Comparison of ENCODE assay signal across 14 cellular contexts in genomic region chr22:35986085-35986484, GRCh38. TPM values are rescaled to one million over a fixed set of nuclear protein-coding genes. Genes with fewer than 3 reads are reported as not detected.
DNase-seq lines count a peak whose midpoint lies in the region; ATAC-seq, FAIRE-seq and TF ChIP-seq lines count a peak whose summit lies in the region.
"Had no signal": no experiment of that assay in that cellular context is flagged by ENCODE, and none has a peak within 500 bp of the region (broad histone marks: within the 10 kb centered on the region; RNA-seq: fewer than 3 reads in every experiment).

No MANE protein-coding gene starts in this region.

- no peak overlapping the region for H4K8ac ChIP-seq in mesenchymal stem cell (ENCODE audit: low read length)

- H4K20me1 ChIP-seq in HepG2 (ENCODE audit: insufficient read depth, low read length), result no peaks in the 10 kb centered on the region

- no peaks in the 10 kb centered on the region for H3K9me3 ChIP-seq in right lobe of liver
- no peaks in the 10 kb centered on the region for H3K9me3 ChIP-seq in HepG2 (ENCODE audit: low read length)
- H3K9me3 ChIP-seq in mesenchymal stem cell (ENCODE audit: control insufficient read depth, low read length), result no peaks in the 10 kb centered on the region
- no peaks in the 10 kb centered on the region for H3K9me3 ChIP-seq in small intestine (ENCODE audit: control insufficient read depth, low read depth)
- no peaks in the 10 kb centered on the region for H3K9me3 ChIP-seq in vagina
- H3K9me3 ChIP-seq: lower lobe of right lung had no signal

- ATAC-seq in right lobe of liver (peak; percentile 12 to 58 (median 37)), HepG2 (no peak)
- ATAC-seq: activated CD8-positive, alpha-beta T cell treated with anti-CD3 and anti-CD28 coated beads, Interleukin-2, amount 10 ng/mL, durations not matched to agents 7 days and 5 days; lower lobe of right lung had no signal

- no peak overlapping the region for H2BK15ac ChIP-seq in mesenchymal stem cell (ENCODE audit: low read depth, poor library complexity, severe bottlenecking)

- no peak overlapping the region for H2BK5ac ChIP-seq in mesenchymal stem cell (ENCODE audit: low read depth, low read length, poor library complexity, severe bottlenecking)

- H3K4me2 ChIP-seq in HepG2 (ENCODE audit: low read depth, low read length), result no peak overlapping the region
- H3K4me2 ChIP-seq in mesenchymal stem cell (ENCODE audit: low read length, poor library complexity, severe bottlenecking), result no peak overlapping the region
- H3K4me2 ChIP-seq: PC-9 had no signal

- H3K36me3 ChIP-seq in right lobe of liver (no peaks in the 10 kb centered on the region), HepG2 (replicated peaks in 1 of 2; ENCODE audit: control insufficient read depth in 1 of 2, insufficient read depth in 2 of 2, low read length in 2 of 2) (no peaks in the 10 kb centered on the region; a peak in 1 of 5 replicates), mesenchymal stem cell (ENCODE audit: control insufficient read depth in 1 of 2, insufficient read depth in 2 of 2, low read depth in 1 of 2, low read length in 2 of 2) (peaks cover 0 to 4% of the 10 kb centered on the region in 2 experiments), small intestine (ENCODE audit: control insufficient read depth in 2 of 2, insufficient read depth in 2 of 2, low read length in 2 of 2) (no peaks in the 10 kb centered on the region), vagina (no peaks in the 10 kb centered on the region)
- H3K36me3 ChIP-seq: lower lobe of right lung had no signal

- TF ChIP-seq EP300 in HepG2 (IDR thresholded peaks at IDR 0.05; ENCODE audit: low read depth in 2 of 2, low read length in 2 of 2), result no peak
- TF ChIP-seq EP300 in HepG2 (CRISPR knock-in tag; IDR thresholded peaks at IDR 0.05; ENCODE audit: borderline replicate concordance), result no peak

- in situ Hi-C loops in HepG2 (cut with HindIII; ENCODE audit: extremely low pct_ligation_motif_present, low pct_unique_long_range_greater_than_20kb), result no loop called here

- peaks cover 21% of the 10 kb centered on the region for H3K79me2 ChIP-seq in HepG2 (ENCODE audit: insufficient read depth, low read length)

- H3K79me1 ChIP-seq in mesenchymal stem cell (replicated peaks; ENCODE audit: low read length, poor library complexity, severe bottlenecking), result peaks cover 36% of the 10 kb centered on the region

- H3K4ac ChIP-seq in mesenchymal stem cell (ENCODE audit: low read depth in 1 of 2, low read length in 2 of 2), result no peak overlapping the region

- FAIRE-seq in HepG2 (lab: Jason Lieb, UNC) (no peak), small intestine (lab: Jason Lieb, UNC) (no peak)

- POLR2A ChIA-PET in HepG2 (lab: Yijun Ruan, JAX), result no interaction called here

- 34% methylated on average over 2 of the region's 2 CpGs for WGBS in right lobe of liver (ENCODE audit: insufficient coverage, low coverage, low lambda C conversion rate, missing lambda C conversion rate)
- WGBS in HepG2 (ENCODE audit: low lambda C conversion rate), result 92% methylated on average over 2 of the region's 2 CpGs
- 93% methylated on average over 1 of the region's 2 CpGs for WGBS in mesenchymal stem cell
- 44 to 48% (median 46%) methylated on average over 2 of the region's 2 CpGs for WGBS in small intestine, 3 donors

- H4K91ac ChIP-seq in mesenchymal stem cell (ENCODE audit: low read length), result no peak overlapping the region

- intact Hi-C loops in right lobe of liver (cut with DNase I) (no loop called here), HepG2 (cut with micrococcal nuclease; ENCODE audit: unreplicated experiment) (no loop called here), vagina (cut with DNase I) (no loop called here)

- CTCF ChIA-PET in HepG2 (lab: Yijun Ruan, JAX; ENCODE audit: low intra/inter-chr PET ratio, low total read pairs), result no interaction called here

- TF ChIP-seq RAD21 in HepG2 (CRISPR knock-in tag; IDR thresholded peaks at IDR 0.05), result no peak

- no peak overlapping the region for H2AFZ ChIP-seq in HepG2 (ENCODE audit: low read length)
- H2AFZ ChIP-seq in mesenchymal stem cell (ENCODE audit: low read depth, low read length), result no peak overlapping the region
- H2AFZ ChIP-seq: PC-9 had no signal

- BruUV-seq in HepG2 (replicated peaks; lab: Mats Ljungman, UMichigan), result no TSS peak

- DNase-seq in right lobe of liver, result no peak
- DNase-seq in HepG2 (ENCODE audit: low spot score), result no peak
- DNase-seq in cardiac fibroblast (ENCODE audit: low read depth in 2 of 2), result peak; percentile 27 to 54
- DNase-seq in mesenchymal stem cell, result no peak
- DNase-seq in hippocampal formation (lab: John Stamatoyannopoulos, UW), result no peak
- no peak for DNase-seq in small intestine
- no peak for DNase-seq in vagina (ENCODE audit: extremely low spot score in 2 of 2)
- no peak for DNase-seq in activated CD4-positive, alpha-beta T cell treated with anti-CD3 and anti-CD28 coated beads for 1 hour
- DNase-seq: activated CD8-positive, alpha-beta T cell treated with anti-CD3 and anti-CD28 coated beads, Interleukin-2, amount 10 ng/mL, durations not matched to agents 7 days and 5 days; DMS79 treated with DMSO at 0.1 percent for 48 hours; lower lobe of right lung; NCI-H2029; NCI-H526; PC-9 had no signal

- no peak overlapping the region for H2AK5ac ChIP-seq in mesenchymal stem cell (ENCODE audit: low read length, severe bottlenecking)

- no peak for TF ChIP-seq POLR2A in right lobe of liver (IDR thresholded peaks at IDR 0.05)
- no peak for TF ChIP-seq POLR2A in HepG2 (IDR thresholded peaks at IDR 0.05; ENCODE audit: insufficient read depth in 1 of 2, low read depth in 2 of 2, low read length in 2 of 2)
- TF ChIP-seq POLR2A in vagina (IDR thresholded peaks at IDR 0.05), result no peak

- H3K4me1 ChIP-seq in right lobe of liver (peaks cover 0 to 60% (median 6%) of the 10 kb centered on the region in 4 donors), HepG2 (ENCODE audit: insufficient read depth, low read length) (peaks cover 78% of the 10 kb centered on the region), mesenchymal stem cell (ENCODE audit: control insufficient read depth, insufficient read depth, low read depth, low read length) (peaks cover 2% of the 10 kb centered on the region), small intestine (ENCODE audit: control insufficient read depth in 2 of 2, insufficient read depth in 1 of 2, low read depth in 1 of 2, low read length in 1 of 2) (peaks cover 0 to 20% of the 10 kb centered on the region in 2 donors), vagina (peaks cover 73% of the 10 kb centered on the region)

- TF ChIP-seq CTCF in right lobe of liver (IDR thresholded peaks at IDR 0.05) (no peak), HepG2 (CRISPR knock-in tag; IDR thresholded peaks at IDR 0.05) (no peak), cardiac fibroblast (IDR thresholded peaks at IDR 0.05; ENCODE audit: low read depth, low read length) (no peak), vagina (IDR thresholded peaks at IDR 0.05) (no peak)

- no peak overlapping the region for H3K14ac ChIP-seq in mesenchymal stem cell (ENCODE audit: low read length in 2 of 2)

- H3K9ac ChIP-seq in HepG2 (ENCODE audit: insufficient read depth, low read depth, low read length) (no peak overlapping the region), mesenchymal stem cell (ENCODE audit: low read length) (peak overlapping the region; percentile 13)

- H3K27ac ChIP-seq in right lobe of liver, result no peak overlapping the region
- no peak overlapping the region for H3K27ac ChIP-seq in HepG2 (ENCODE audit: extremely low read length, insufficient read depth, low read length)
- no peak overlapping the region for H3K27ac ChIP-seq in mesenchymal stem cell (ENCODE audit: low read length, poor library complexity, severe bottlenecking)
- H3K27ac ChIP-seq in small intestine (ENCODE audit: low read depth in 1 of 2, low read length in 1 of 2), result no peak overlapping the region
- H3K27ac ChIP-seq in vagina, result no peak overlapping the region
- H3K27ac ChIP-seq: lower lobe of right lung had no signal

- H3K23ac ChIP-seq in mesenchymal stem cell (ENCODE audit: low read length in 2 of 2), result peak overlapping the region in 1 of 2 experiments; percentile 94

- H3K27me3 ChIP-seq in right lobe of liver (no peaks in the 10 kb centered on the region), HepG2 (ENCODE audit: control insufficient read depth in 1 of 2, insufficient read depth in 2 of 2, low read length in 2 of 2) (no peaks in the 10 kb centered on the region), mesenchymal stem cell (ENCODE audit: control insufficient read depth in 1 of 2, insufficient read depth in 1 of 2, low read length in 2 of 2) (no peaks in the 10 kb centered on the region), small intestine (ENCODE audit: control insufficient read depth in 2 of 2, insufficient read depth in 2 of 2, low read length in 2 of 2) (no peaks in the 10 kb centered on the region), vagina (no peaks in the 10 kb centered on the region)

- no peak overlapping the region for H3K4me3 ChIP-seq in right lobe of liver
- H3K4me3 ChIP-seq in HepG2 (replicated peaks in 1 of 3; ENCODE audit: insufficient read depth in 1 of 3, low read depth in 2 of 3, low read length in 3 of 3), result no peak overlapping the region
- no peak overlapping the region for H3K4me3 ChIP-seq in cardiac fibroblast (replicated peaks in 1 of 2; ENCODE audit: low read depth in 2 of 2, low read length in 2 of 2)
- H3K4me3 ChIP-seq in mesenchymal stem cell (ENCODE audit: insufficient read depth in 1 of 2, low read depth in 1 of 2, low read length in 2 of 2), result no peak overlapping the region
- no peak overlapping the region for H3K4me3 ChIP-seq in small intestine (ENCODE audit: low read depth in 1 of 2, low read length in 2 of 2)
- no peak overlapping the region for H3K4me3 ChIP-seq in vagina
- H3K4me3 ChIP-seq: lower lobe of right lung, PC-9 had no signal

- H2BK12ac ChIP-seq in mesenchymal stem cell (ENCODE audit: low read length in 2 of 2), result no peak overlapping the region

- no peak overlapping the region for H2BK120ac ChIP-seq in mesenchymal stem cell (ENCODE audit: low read depth, low read length)

- H3K18ac ChIP-seq in mesenchymal stem cell (ENCODE audit: low read depth in 1 of 2, low read length in 2 of 2), result peak overlapping the region in 1 of 2 experiments; percentile 37

RNA-seq across cellular contexts. Expression of gene RBFOX2, which starts 42.5 kb away (rescaled TPM):
- total RNA-seq in right lobe of liver (10 to 100 TPM; 23.9 to 36.5 (median 29.5) TPM), HepG2 (2016; rRNA removed; fragmentation: Illumina TruSeq; extraction: Trizol) (36.9 and 37.3 TPM in 2 replicates), vagina (70.0 TPM)
- total RNA-seq in HepG2 (2016; cell fraction: cytosol; rRNA removed; fragmentation: Illumina TruSeq; extraction: Trizol; ENCODE audit: low read depth), result 4.1 and 5.4 TPM in 2 replicates
- 29.4 and 37.9 TPM in 2 replicates for total RNA-seq in HepG2 (2016; cell fraction: insoluble cytoplasmic fraction; rRNA removed; fragmentation: Illumina TruSeq; extraction: Trizol)
- total RNA-seq in HepG2 (2016; cell fraction: membrane; rRNA removed; fragmentation: Illumina TruSeq; extraction: Trizol), result 12.7 and 14.1 TPM in 2 replicates
- 40.3 and 46.5 TPM in 2 replicates for total RNA-seq in HepG2 (2016; cell fraction: nucleus; rRNA removed; fragmentation: Illumina TruSeq; extraction: Trizol)
- polyA plus RNA-seq in HepG2 (2011; rRNA removed) (39.8 and 40.4 TPM in 2 replicates), small intestine (10 to 100 TPM; 12.3 to 34.7 (median 13.0) TPM)
- polyA plus RNA-seq in HepG2 (2011; cell fraction: cytosol; rRNA removed), result 32.4 and 33.2 TPM in 2 replicates
- 47.0 and 52.8 TPM in 2 replicates for polyA plus RNA-seq in HepG2 (2011; cell fraction: nucleus; rRNA removed)
- 25.9 and 28.2 TPM in 2 replicates for polyA plus RNA-seq in HepG2 (2012)
- polyA plus RNA-seq in HepG2 (2016; cell fraction: cytosol; fragmentation: Illumina TruSeq; extraction: Trizol; ENCODE audit: low read depth), result 3.8 and 4.4 TPM in 2 replicates
- 27.0 and 32.5 TPM in 2 replicates for polyA plus RNA-seq in HepG2 (2016; cell fraction: insoluble cytoplasmic fraction; fragmentation: Illumina TruSeq; extraction: Trizol; ENCODE audit: low read depth)
- 6.8 and 8.3 TPM in 2 replicates for polyA plus RNA-seq in HepG2 (2016; cell fraction: membrane; fragmentation: Illumina TruSeq; extraction: Trizol; ENCODE audit: low read depth)
- 34.2 and 36.8 TPM in 2 replicates for polyA plus RNA-seq in HepG2 (2016; cell fraction: nucleus; fragmentation: Illumina TruSeq; extraction: Trizol; ENCODE audit: insufficient read depth, low read depth)
- polyA minus RNA-seq in HepG2 (2011; rRNA and poly(A)+ RNA removed; ENCODE audit: low replicate concordance), result 64.1 and 120 TPM in 2 replicates
- polyA minus RNA-seq in HepG2 (2011; cell fraction: cytosol; rRNA and poly(A)+ RNA removed), result 20.7 and 23.3 TPM in 2 replicates
- polyA minus RNA-seq in HepG2 (2011; cell fraction: nucleus; rRNA and poly(A)+ RNA removed), result 58.3 and 60.9 TPM in 2 replicates
- polyA plus RNA-seq in mesenchymal stem cell (2013, experiment 1 of 2), result 115 TPM
- 114 TPM for polyA plus RNA-seq in mesenchymal stem cell (2013, experiment 2 of 2)

Comparison
In these comparisons a context has a peak if more than half of its experiments do, and no peak if none do; other contexts are left out.
1. DNase-seq: peak in cardiac fibroblast (2 of 2); none in right lobe of liver (0 of 3), HepG2 (single experiment), mesenchymal stem cell (single experiment), hippocampal formation (0 of 2), small intestine (single experiment), vagina (0 of 2) and activated CD4-positive, alpha-beta T cell treated with anti-CD3 and anti-CD28 coated beads for 1 hour (single experiment).